Comparison of ENCODE assay signal across 22 cellular contexts in the genomic region with DNA sequence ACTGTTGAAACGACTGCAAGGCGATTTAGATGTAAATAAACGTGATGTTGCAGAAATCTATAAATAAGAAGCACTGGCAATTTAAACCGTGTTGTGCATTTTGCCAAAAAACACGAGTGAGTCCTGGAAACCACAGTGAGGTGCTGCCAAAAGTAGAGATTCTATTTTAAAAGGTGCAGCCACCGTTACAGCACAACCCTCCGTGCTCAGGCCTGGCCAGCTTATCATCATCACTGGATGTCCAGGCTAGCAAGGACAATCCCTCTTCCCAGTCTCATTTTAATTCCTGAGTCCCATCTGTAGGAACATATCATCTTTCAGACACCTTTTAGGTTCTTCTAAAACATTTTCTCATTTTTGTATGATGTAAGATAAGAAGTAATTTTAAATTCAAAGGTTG. TPM values are rescaled to one million over a fixed set of nuclear protein-coding genes. Genes with fewer than 3 reads are reported as not detected.
DNase-seq lines count a peak whose midpoint lies in the region; ATAC-seq and TF ChIP-seq lines count a peak whose summit lies in the region.
"Had no signal": no experiment of that assay in that cellular context is flagged by ENCODE, and none has a peak within 500 bp of the region (broad histone marks: within the 10 kb centered on the region; RNA-seq: fewer than 3 reads in every experiment).

No MANE protein-coding gene starts in this region.

- H3K79me2 ChIP-seq in hepatocyte, result no peaks in the 10 kb centered on the region

- TF ChIP-seq CTCF in left ventricle myocardium inferior (IDR thresholded peaks at IDR 0.05; ENCODE audit: borderline replicate concordance) (no peak), hepatocyte (IDR thresholded peaks at IDR 0.05; ENCODE audit: poor library complexity) (no peak), lower lobe of right lung (IDR thresholded peaks at IDR 0.05) (no peak)

- DNase-seq in left ventricle myocardium inferior, result no peak
- no peak for DNase-seq in cardiac septum (ENCODE audit: low spot score)
- DNase-seq in hepatocyte (ENCODE audit: low spot score), result no peak
- DNase-seq in lower lobe of right lung, result no peak
- DNase-seq in HK-2 (ENCODE audit: unreplicated experiment), result no peak
- DNase-seq in MV-4-11 (lab: John Stamatoyannopoulos, UW), result no peak
- DNase-seq: ACHN; BE2C; C1 segment of cervical spinal cord; CD4-positive, CD25-positive, alpha-beta regulatory T cell; CD8-positive, alpha-beta memory T cell; COR-L47; DMS 273 treated with DMSO at 0.1 percent for 48 hours; DMS53; DND-41; EL; GOT3; H7; HFFc6 had no signal

- ATAC-seq in lower lobe of right lung (no peak), GM18858 (IDR thresholded peaks at IDR 0.05; ENCODE audit: unreplicated experiment) (no peak)
- ATAC-seq: HCT116 had no signal

- H3K27ac ChIP-seq in left ventricle myocardium inferior (replicated peaks) (peak overlapping the region; percentile 22), hepatocyte (peak overlapping the region; percentile 40), lower lobe of right lung (peak overlapping the region; percentile 82)

- WGBS in hepatocyte (ENCODE audit: low lambda C conversion rate, missing lambda C conversion rate), result 67% methylated on average over 7 of the region's 7 CpGs

- H3K4me2 ChIP-seq in hepatocyte, result no peak overlapping the region

- H3K27me3 ChIP-seq in left ventricle myocardium inferior (ENCODE audit: low read depth) (no peaks in the 10 kb centered on the region), hepatocyte (no peaks in the 10 kb centered on the region), lower lobe of right lung (ENCODE audit: low read depth) (no peaks in the 10 kb centered on the region)
- H3K27me3 ChIP-seq: BE2C had no signal

- no peaks in the 10 kb centered on the region for H3K9me2 ChIP-seq in hepatocyte (replicated peaks; ENCODE audit: insufficient read depth)

- peaks cover 10% of the 10 kb centered on the region for H3K36me3 ChIP-seq in left ventricle myocardium inferior
- H3K36me3 ChIP-seq in hepatocyte (replicated peaks; ENCODE audit: insufficient read depth, low read depth), result no peaks in the 10 kb centered on the region
- peaks cover 11% of the 10 kb centered on the region for H3K36me3 ChIP-seq in lower lobe of right lung

- H3K9me3 ChIP-seq in left ventricle myocardium inferior (replicated peaks) (peaks cover 7% of the 10 kb centered on the region), hepatocyte (ENCODE audit: low read depth) (no peaks in the 10 kb centered on the region), lower lobe of right lung (no peaks in the 10 kb centered on the region)
- H3K9me3 ChIP-seq: BE2C had no signal

- intact Hi-C loops in left ventricle myocardium inferior (cut with micrococcal nuclease) (no loop called here), cardiac septum (cut with DNase I) (no loop called here), lower lobe of right lung (cut with DNase I) (no loop called here)

- no peaks in the 10 kb centered on the region for H4K20me1 ChIP-seq in hepatocyte (ENCODE audit: insufficient read depth, poor library complexity, severe bottlenecking)

- H2AFZ ChIP-seq in hepatocyte, result no peak overlapping the region

- H3K4me3 ChIP-seq in left ventricle myocardium inferior (no peak overlapping the region), hepatocyte (no peak overlapping the region), lower lobe of right lung (no peak overlapping the region)

- H3K4me1 ChIP-seq in left ventricle myocardium inferior, result peaks cover 8% of the 10 kb centered on the region
- H3K4me1 ChIP-seq in hepatocyte (ENCODE audit: insufficient read depth), result peaks cover 4% of the 10 kb centered on the region
- peaks cover 26% of the 10 kb centered on the region for H3K4me1 ChIP-seq in lower lobe of right lung
- H3K4me1 ChIP-seq: BE2C had no signal

RNA-seq across cellular contexts. Expression of a gene that starts 32.3 kb away (rescaled TPM):
- total RNA-seq in left ventricle myocardium inferior (733 TPM), cardiac septum (967 TPM), hepatocyte (253 and 270 TPM in 2 replicates), lower lobe of right lung (374 TPM)
- polyA plus RNA-seq in hepatocyte, result 182 TPM in 2 replicates

RNA-seq across cellular contexts. Expression of a gene that starts 56.6 kb away (rescaled TPM):
- 2.9 TPM for total RNA-seq in left ventricle myocardium inferior
- 14.7 TPM for total RNA-seq in cardiac septum
- 19.9 and 21.5 TPM in 2 replicates for total RNA-seq in hepatocyte
- 39.7 and 41.1 TPM in 2 replicates for polyA plus RNA-seq in hepatocyte
- total RNA-seq in lower lobe of right lung, result 38.7 TPM
- total RNA-seq: CD4-positive, CD25-positive, alpha-beta regulatory T cell; CD8-positive, alpha-beta memory T cell; G401; HFFc6 had no signal

Comparison
In these comparisons a context has a peak if more than half of its experiments do, and no peak if none do; other contexts are left out.
1. H3K27ac ChIP-seq: peak in every context shown above with its lines; median percentile 82 in lower lobe of right lung; 40 in hepatocyte; 22 in left ventricle myocardium inferior.